Comparison of ENCODE assay signal across 7 cellular contexts in the genomic region with DNA sequence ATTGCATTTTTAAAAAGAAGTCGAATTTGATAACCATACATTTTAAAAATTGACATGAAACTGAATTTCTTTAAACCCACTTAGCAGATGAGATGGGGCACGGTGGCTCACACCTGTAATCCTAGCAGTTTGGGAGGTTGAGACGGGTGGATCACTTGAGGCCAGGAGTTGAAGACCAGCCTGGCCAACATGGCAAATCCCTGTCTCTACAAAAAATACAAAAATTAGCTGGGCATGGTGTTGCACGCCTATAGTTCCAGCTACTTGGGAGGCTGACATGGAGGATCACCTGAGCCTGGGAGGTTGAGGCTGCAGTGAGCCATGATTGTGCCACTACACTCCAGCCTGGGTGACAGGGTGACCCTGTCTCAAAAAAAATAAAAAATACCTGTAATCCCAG. TPM values are rescaled to one million over a fixed set of nuclear protein-coding genes. Genes with fewer than 3 reads are reported as not detected.
"Had no signal": no experiment of that assay in that cellular context is flagged by ENCODE, and none has a peak within 500 bp of the region (broad histone marks: within the 10 kb centered on the region; RNA-seq: fewer than 3 reads in every experiment).

No MANE protein-coding gene starts in this region.

RNA-seq across cellular contexts. Expression of gene DNAJB13, which starts 34.8 kb away (rescaled TPM):
- total RNA-seq: esophagus mucosa, left colon, mammary epithelial cell, osteocyte, posterior vena cava, SK-MEL-5 had no signal
- polyA plus RNA-seq: liver, mammary epithelial cell had no signal
